Comparison of ENCODE assay signal across 15 cellular contexts in genomic region chr2:102336502-102336945, GRCh38. TPM values are rescaled to one million over a fixed set of nuclear protein-coding genes. Genes with fewer than 3 reads are reported as not detected.
DNase-seq lines count a peak whose midpoint lies in the region; TF ChIP-seq lines count a peak whose summit lies in the region.
"Had no signal": no experiment of that assay in that cellular context is flagged by ENCODE, and none has a peak within 500 bp of the region (broad histone marks: within the 10 kb centered on the region; RNA-seq: fewer than 3 reads in every experiment).

No MANE protein-coding gene starts in this region.

- H3K79me2 ChIP-seq in hepatocyte: no peaks in the 10 kb centered on the region

- peak overlapping the region; percentile 10 for H3K27ac ChIP-seq in cardiac muscle cell
- no peak overlapping the region for H3K27ac ChIP-seq in hepatocyte
- H3K27ac ChIP-seq: colonic mucosa, ovary, tibial nerve had no signal

- H4K20me1 ChIP-seq in hepatocyte (ENCODE audit: insufficient read depth, poor library complexity, severe bottlenecking): no peaks in the 10 kb centered on the region

- no peaks in the 10 kb centered on the region for H3K9me2 ChIP-seq in hepatocyte (replicated peaks; ENCODE audit: insufficient read depth)

- H2AFZ ChIP-seq in hepatocyte: no peak overlapping the region

- no peaks in the 10 kb centered on the region for H3K27me3 ChIP-seq in cardiac muscle cell
- peaks cover 3% of the 10 kb centered on the region for H3K27me3 ChIP-seq in skeletal muscle satellite cell (ENCODE audit: control insufficient read depth, insufficient read depth, low read length)
- no peaks in the 10 kb centered on the region for H3K27me3 ChIP-seq in hepatocyte
- H3K27me3 ChIP-seq: BE2C, colonic mucosa, ovary, tibial nerve had no signal

- DNase-seq in HPDE6-E6E7 (ENCODE audit: extremely low spot score) (peak; percentile 53), amniotic epithelial cell (ENCODE audit: low read depth) (peak; percentile 70), cardiac muscle cell (ENCODE audit: low read depth in 1 of 2, low spot score in 1 of 2) (peak in 1 of 2 donors; percentile 95), DMS53 treated with DMSO at 0.1 percent for 48 hours (lab: John Stamatoyannopoulos, UW; ENCODE audit: unreplicated experiment) (no peak), retina (no peak), erythroblast (lab: John Stamatoyannopoulos, UW) (no peak), hepatocyte (ENCODE audit: low spot score) (no peak)
- DNase-seq: BE2C; colonic mucosa; DMS79; stimulated activated CD4-positive, alpha-beta T cell treated with anti-CD3 and anti-CD28 coated beads, Interleukin-15, amount 100 ng/mL, for 24 hours had no signal

- H3K4me3 ChIP-seq in cardiac muscle cell: no peak overlapping the region
- no peak overlapping the region for H3K4me3 ChIP-seq in skeletal muscle satellite cell (ENCODE audit: low read length)
- H3K4me3 ChIP-seq in hepatocyte: no peak overlapping the region
- H3K4me3 ChIP-seq: colonic mucosa, ovary, tibial nerve had no signal

- H3K9me3 ChIP-seq in cardiac muscle cell (ENCODE audit: low read depth) (no peaks in the 10 kb centered on the region), skeletal muscle satellite cell (replicated peaks; ENCODE audit: low read length) (no peaks in the 10 kb centered on the region), hepatocyte (ENCODE audit: low read depth) (no peaks in the 10 kb centered on the region)
- H3K9me3 ChIP-seq: BE2C, colonic mucosa, ovary, tibial nerve had no signal

- no peak overlapping the region for H3K9ac ChIP-seq in skeletal muscle satellite cell (ENCODE audit: low read depth, low read length)

- H3K36me3 ChIP-seq in cardiac muscle cell: no peaks in the 10 kb centered on the region
- H3K36me3 ChIP-seq in skeletal muscle satellite cell (ENCODE audit: insufficient read depth, low read length): no peaks in the 10 kb centered on the region
- no peaks in the 10 kb centered on the region for H3K36me3 ChIP-seq in hepatocyte (replicated peaks; ENCODE audit: insufficient read depth, low read depth)
- H3K36me3 ChIP-seq: BE2C, colonic mucosa, ovary, tibial nerve had no signal

- H3K4me1 ChIP-seq in cardiac muscle cell (ENCODE audit: low read depth): peaks cover 32% of the 10 kb centered on the region
- peaks cover 22% of the 10 kb centered on the region for H3K4me1 ChIP-seq in skeletal muscle satellite cell (ENCODE audit: control insufficient read depth, insufficient read depth, low read length)
- H3K4me1 ChIP-seq in hepatocyte (ENCODE audit: insufficient read depth): no peaks in the 10 kb centered on the region
- H3K4me1 ChIP-seq: BE2C, colonic mucosa had no signal

- H3K4me2 ChIP-seq in skeletal muscle satellite cell (ENCODE audit: low read length): peak overlapping the region; percentile 33
- H3K4me2 ChIP-seq in hepatocyte: no peak overlapping the region

- 93% methylated on average over 3 of the region's 3 CpGs for WGBS in hepatocyte (ENCODE audit: low lambda C conversion rate, missing lambda C conversion rate)

- TF ChIP-seq POLR2A in erythroblast (IDR thresholded peaks at IDR 0.05; ENCODE audit: low read length): no peak

- TF ChIP-seq CTCF in cardiac muscle cell (IDR thresholded peaks at IDR 0.05; ENCODE audit: low read depth, low read length) (no peak), hepatocyte (IDR thresholded peaks at IDR 0.05; ENCODE audit: poor library complexity) (no peak)

RNA-seq across cellular contexts. Expression of gene IL18R1, which starts 19.1 kb away (rescaled TPM):
- total RNA-seq in cardiac muscle cell (0.07 and 0.12 TPM in 2 replicates), hepatocyte (19.3 and 25.5 TPM in 2 replicates)
- polyA plus RNA-seq in cardiac muscle cell (0.04 and 0.47 TPM in 2 replicates), hepatocyte (17.1 and 19.7 TPM in 2 replicates)
- 2.6 and 4.6 TPM in 2 replicates for total RNA-seq in skeletal muscle satellite cell (2012; rRNA removed)

RNA-seq across cellular contexts. Expression of gene IL1RL1, which starts 25.2 kb away (rescaled TPM):
- not detected in 2 replicates for total RNA-seq in cardiac muscle cell
- not detected in 2 replicates for polyA plus RNA-seq in cardiac muscle cell
- 5.8 and 10.5 TPM in 2 replicates for total RNA-seq in skeletal muscle satellite cell (2012; rRNA removed)
- 13.1 and 15.6 TPM in 2 replicates for total RNA-seq in hepatocyte
- 5.2 and 6.0 TPM in 2 replicates for polyA plus RNA-seq in hepatocyte
- total RNA-seq: SK-MEL-5 had no signal

Comparison
In these comparisons a context has a peak if more than half of its experiments do, and no peak if none do; other contexts are left out.
1. DNase-seq: peak in HPDE6-E6E7 (single experiment) and amniotic epithelial cell (single experiment); none in DMS53 treated with DMSO at 0.1 percent for 48 hours (single experiment), retina (single experiment), erythroblast (0 of 2) and hepatocyte (single experiment).
2. RNA of gene IL18R1, which starts 19.1 kb away (total RNA-seq): 19.3 to 25.5 TPM in hepatocyte; 0.07 to 0.12 TPM in cardiac muscle cell; every median in the first group is over 10 times any median in the second.
3. RNA of gene IL1RL1, which starts 25.2 kb away (total RNA-seq): 13.1 to 15.6 TPM in hepatocyte; not detected in cardiac muscle cell; every median in the first group is over 10 times any median in the second.